ENCODE assay signal across 12 cellular contexts in the genomic region with DNA sequence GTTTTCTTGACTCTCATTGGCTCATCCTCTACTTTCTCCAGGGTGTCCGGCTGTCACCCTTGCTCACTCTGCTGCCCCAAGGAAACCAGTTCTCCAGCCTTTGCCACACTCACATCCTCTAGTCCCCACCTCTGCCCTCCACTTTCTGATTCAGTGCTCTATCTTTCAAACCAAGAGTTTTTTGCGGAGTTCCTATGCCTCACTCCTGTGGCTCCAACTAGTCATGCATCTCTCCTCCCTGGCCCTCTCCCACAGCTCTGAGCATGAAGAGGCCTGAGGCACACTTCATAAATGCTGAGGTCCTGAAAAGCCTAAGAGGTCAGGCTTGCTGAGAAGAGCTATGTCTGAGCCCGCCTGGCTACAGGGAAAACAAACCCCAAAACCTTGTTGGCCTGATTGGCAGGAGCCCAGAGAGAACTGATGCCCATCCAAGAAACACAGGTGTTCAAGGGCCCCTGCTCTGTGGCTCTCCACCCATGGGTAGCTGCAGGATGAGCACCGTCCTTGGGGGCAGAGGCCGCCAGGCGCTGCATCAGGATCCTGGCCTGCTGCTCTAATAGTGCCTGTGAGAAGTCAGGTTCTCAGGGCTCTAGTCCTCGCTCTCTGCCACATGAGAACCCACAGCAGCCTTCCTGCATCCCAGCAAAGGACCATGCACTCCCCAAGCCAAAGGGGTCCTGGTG. TPM values are rescaled to one million over a fixed set of nuclear protein-coding genes. Genes with fewer than 3 reads are reported as not detected.
DNase-seq lines count a peak whose midpoint lies in the region; ATAC-seq and TF ChIP-seq lines count a peak whose summit lies in the region.
"Had no signal": no experiment of that assay in that cellular context is flagged by ENCODE, and none has a peak within 500 bp of the region (broad histone marks: within the 10 kb centered on the region; RNA-seq: fewer than 3 reads in every experiment).

No MANE protein-coding gene starts in this region.

- H3K4me1 Mint-ChIP-seq in activated CD4-positive, alpha-beta memory T cell treated with anti-CD3 and anti-CD28 coated beads, Interleukin-2, amount 10 ng/mL, durations not matched to agents 7 days and 5 days = no peaks in the 10 kb centered on the region

- ATAC-seq in upper lobe of right lung = no peak
- ATAC-seq: activated CD8-positive, alpha-beta T cell treated with anti-CD3 and anti-CD28 coated beads for 36 hours had no signal

- H3K4me3 ChIP-seq in esophagus muscularis mucosa = no peak overlapping the region
- H3K4me3 ChIP-seq in muscle layer of colon (ENCODE audit: low read depth in 1 of 2, low read length in 2 of 2) = no peak overlapping the region
- H3K4me3 ChIP-seq in upper lobe of right lung = no peak overlapping the region
- H3K4me3 ChIP-seq: cardiac muscle cell had no signal

- H3K36me3 ChIP-seq in esophagus muscularis mucosa = no peaks in the 10 kb centered on the region
- H3K36me3 ChIP-seq in muscle layer of colon (ENCODE audit: insufficient read depth, low read length) = no peaks in the 10 kb centered on the region
- no peaks in the 10 kb centered on the region for H3K36me3 ChIP-seq in upper lobe of right lung
- H3K36me3 ChIP-seq: cardiac muscle cell had no signal

- peaks cover 3% of the 10 kb centered on the region for H3K9me3 Mint-ChIP-seq in activated CD4-positive, alpha-beta memory T cell treated with anti-CD3 and anti-CD28 coated beads, Interleukin-2, amount 10 ng/mL, durations not matched to agents 7 days and 5 days

- intact Hi-C loops in esophagus muscularis mucosa (cut with DNase I) = no loop called here
- intact Hi-C loops in upper lobe of right lung (cut with DNase I) = no loop called here

- H3K4me3 Mint-ChIP-seq in activated CD4-positive, alpha-beta memory T cell treated with anti-CD3 and anti-CD28 coated beads, Interleukin-2, amount 10 ng/mL, durations not matched to agents 7 days and 5 days = no peak overlapping the region
- H3K4me3 Mint-ChIP-seq: activated CD8-positive, alpha-beta T cell treated with anti-CD3 and anti-CD28 coated beads for 36 hours; nephron progenitor cell had no signal

- peaks cover 63 to 84% (median 80%) of the 10 kb centered on the region in 4 donors for H3K4me1 ChIP-seq in esophagus muscularis mucosa
- peaks cover 74% of the 10 kb centered on the region for H3K4me1 ChIP-seq in muscle layer of colon (ENCODE audit: insufficient read depth, low read length)
- H3K4me1 ChIP-seq in upper lobe of right lung = peaks cover 44% of the 10 kb centered on the region

- H3K36me3 Mint-ChIP-seq in activated CD4-positive, alpha-beta memory T cell treated with anti-CD3 and anti-CD28 coated beads, Interleukin-2, amount 10 ng/mL, durations not matched to agents 7 days and 5 days (ENCODE audit: low read depth) = no peaks in the 10 kb centered on the region

- H3K9me3 ChIP-seq in esophagus muscularis mucosa = no peaks in the 10 kb centered on the region
- no peaks in the 10 kb centered on the region for H3K9me3 ChIP-seq in muscle layer of colon (ENCODE audit: low read length)
- H3K9me3 ChIP-seq in upper lobe of right lung = no peaks in the 10 kb centered on the region

- peak overlapping the region; percentile 42 for H3K9ac ChIP-seq in muscle layer of colon (ENCODE audit: low read length)

- no peaks in the 10 kb centered on the region for H3K27me3 Mint-ChIP-seq in activated CD4-positive, alpha-beta memory T cell treated with anti-CD3 and anti-CD28 coated beads, Interleukin-2, amount 10 ng/mL, durations not matched to agents 7 days and 5 days
- H3K27me3 Mint-ChIP-seq: activated CD8-positive, alpha-beta T cell treated with anti-CD3 and anti-CD28 coated beads for 36 hours had no signal

- H3K27ac ChIP-seq in esophagus muscularis mucosa (replicated peaks in 1 of 4) = peak overlapping the region; percentile 96 to 99 (median 96)
- peak overlapping the region; percentile 69 for H3K27ac ChIP-seq in muscle layer of colon (ENCODE audit: low read depth, low read length)
- H3K27ac ChIP-seq in upper lobe of right lung = no peak overlapping the region
- H3K27ac ChIP-seq: cardiac muscle cell had no signal

- TF ChIP-seq CTCF in esophagus muscularis mucosa (IDR thresholded peaks at IDR 0.05) (no peak), upper lobe of right lung (IDR thresholded peaks at IDR 0.05) (no peak)

- POLR2A ChIA-PET in activated CD4-positive, alpha-beta memory T cell treated with anti-CD3 and anti-CD28 coated beads, Interleukin-2, amount 10 ng/mL, durations not matched to agents 7 days and 5 days (lab: Charles Lee) = no interaction called here

- WGBS in esophagus muscularis mucosa = 88% methylated on average over 5 of the region's 7 CpGs

- no peak for TF ChIP-seq EP300 in esophagus muscularis mucosa (IDR thresholded peaks at IDR 0.05)

- DNase-seq in activated naive CD4-positive, alpha-beta T cell treated with anti-CD3 and anti-CD28 coated beads, Interleukin-2, amount 50 U/mL, for 16 hours = peak; percentile 2
- DNase-seq in activated naive CD4-positive, alpha-beta T cell treated with Interleukin-2 at 50 U/mL for 16 hours = no peak
- DNase-seq in esophagus muscularis mucosa (ENCODE audit: extremely low spot score) (no peak), upper lobe of right lung (peak; percentile 28), dermis blood vessel endothelial cell (no peak)
- no peak for DNase-seq in activated CD4-positive, alpha-beta memory T cell treated with anti-CD3 and anti-CD28 coated beads, Interleukin-2, amount 10 ng/mL, durations not matched to agents 7 days and 5 days
- no peak for DNase-seq in activated T-cell treated with anti-CD3 and anti-CD28 coated beads, Interleukin-2, amount 50 U/mL, for 48 hours
- DNase-seq: activated CD8-positive, alpha-beta T cell treated with anti-CD3 and anti-CD28 coated beads for 36 hours; nephron progenitor cell; SIG-M5 had no signal

- H3K27me3 ChIP-seq in esophagus muscularis mucosa (no peaks in the 10 kb centered on the region), muscle layer of colon (ENCODE audit: control insufficient read depth in 1 of 2, insufficient read depth in 2 of 2, low read length in 2 of 2) (no peaks in the 10 kb centered on the region), upper lobe of right lung (no peaks in the 10 kb centered on the region)
- H3K27me3 ChIP-seq: cardiac muscle cell had no signal

- CTCF ChIA-PET in activated CD4-positive, alpha-beta memory T cell treated with anti-CD3 and anti-CD28 coated beads, Interleukin-2, amount 10 ng/mL, durations not matched to agents 7 days and 5 days (lab: Charles Lee) = interaction anchor here (0.7 kb wide), 1 partner anchor 35 kb away, joined by 4 read pairs; no protein-coding TSS in a partner anchor

- no peak for TF ChIP-seq POLR2A in esophagus muscularis mucosa (IDR thresholded peaks at IDR 0.05; ENCODE audit: low read depth)

- H3K27ac Mint-ChIP-seq in activated CD4-positive, alpha-beta memory T cell treated with anti-CD3 and anti-CD28 coated beads, Interleukin-2, amount 10 ng/mL, durations not matched to agents 7 days and 5 days = no peak overlapping the region
- H3K27ac Mint-ChIP-seq: activated CD8-positive, alpha-beta T cell treated with anti-CD3 and anti-CD28 coated beads for 36 hours; nephron progenitor cell had no signal

RNA-seq across cellular contexts. Expression of gene HS1BP3, which starts 42.1 kb away (rescaled TPM):
- total RNA-seq in esophagus muscularis mucosa = 10 to 100 TPM; 42.6 to 95.6 (median 60.0) TPM
- total RNA-seq in upper lobe of right lung = 35.8 TPM
- 36.9 and 49.9 TPM in 2 replicates for total RNA-seq in dermis blood vessel endothelial cell
- 10 to 100 TPM; 17.2 to 19.4 TPM for total RNA-seq in activated CD4-positive, alpha-beta memory T cell treated with anti-CD3 and anti-CD28 coated beads, Interleukin-2, amount 10 ng/mL, durations not matched to agents 7 days and 5 days

RNA-seq across cellular contexts. Expression of gene GDF7, which starts 58.1 kb away (rescaled TPM):
- 10 to 100 TPM in 1 of 4 donors, 1 to 10 TPM in 3; 2.7 to 10.4 (median 7.4) TPM for total RNA-seq in esophagus muscularis mucosa
- 0.72 TPM for total RNA-seq in upper lobe of right lung
- total RNA-seq in dermis blood vessel endothelial cell = 5.4 and 28.1 TPM in 2 replicates
- total RNA-seq in activated CD4-positive, alpha-beta memory T cell treated with anti-CD3 and anti-CD28 coated beads, Interleukin-2, amount 10 ng/mL, durations not matched to agents 7 days and 5 days = not detected
- total RNA-seq: activated CD8-positive, alpha-beta T cell treated with anti-CD3 and anti-CD28 coated beads for 36 hours had no signal

Comparison
In these comparisons a context has a peak if more than half of its experiments do, and no peak if none do; other contexts are left out.
1. DNase-seq: peak in activated naive CD4-positive, alpha-beta T cell treated with anti-CD3 and anti-CD28 coated beads, Interleukin-2, amount 50 U/mL, for 16 hours (single experiment) and upper lobe of right lung (single experiment); none in activated naive CD4-positive, alpha-beta T cell treated with Interleukin-2 at 50 U/mL for 16 hours (single experiment), esophagus muscularis mucosa (single experiment), dermis blood vessel endothelial cell (single experiment), activated CD4-positive, alpha-beta memory T cell treated with anti-CD3 and anti-CD28 coated beads, Interleukin-2, amount 10 ng/mL, durations not matched to agents 7 days and 5 days (single experiment) and activated T-cell treated with anti-CD3 and anti-CD28 coated beads, Interleukin-2, amount 50 U/mL, for 48 hours (0 of 2).